1 cellular context compared by ENCODE assay signal in the genomic region with DNA sequence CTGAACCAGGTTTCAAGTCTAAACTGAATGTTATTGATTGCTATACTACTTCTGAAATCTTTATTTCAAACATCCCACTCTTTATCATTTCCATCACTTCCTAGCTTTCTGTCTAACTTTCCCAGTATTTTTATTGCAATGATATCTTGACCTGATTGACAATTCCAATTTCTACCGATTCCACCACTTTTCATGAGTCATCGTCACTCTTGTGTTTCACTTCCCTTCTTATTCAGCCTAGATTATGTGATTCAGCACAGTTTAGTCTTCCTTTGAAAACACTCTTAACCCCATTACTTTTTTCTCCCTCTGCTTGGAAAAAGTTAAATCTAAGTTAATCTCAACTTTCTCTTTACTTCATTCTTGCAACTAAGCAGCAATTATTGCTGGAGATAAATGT.
TF ChIP-seq lines count a peak whose summit lies in the region.

No MANE protein-coding gene starts in this region.

TF ChIP-seq in K562, 482 proteins besides CTCF, POLR2A, EP300 and RAD21 (continued from another document and continues in another):
- TF ChIP-seq, protein P1, sequence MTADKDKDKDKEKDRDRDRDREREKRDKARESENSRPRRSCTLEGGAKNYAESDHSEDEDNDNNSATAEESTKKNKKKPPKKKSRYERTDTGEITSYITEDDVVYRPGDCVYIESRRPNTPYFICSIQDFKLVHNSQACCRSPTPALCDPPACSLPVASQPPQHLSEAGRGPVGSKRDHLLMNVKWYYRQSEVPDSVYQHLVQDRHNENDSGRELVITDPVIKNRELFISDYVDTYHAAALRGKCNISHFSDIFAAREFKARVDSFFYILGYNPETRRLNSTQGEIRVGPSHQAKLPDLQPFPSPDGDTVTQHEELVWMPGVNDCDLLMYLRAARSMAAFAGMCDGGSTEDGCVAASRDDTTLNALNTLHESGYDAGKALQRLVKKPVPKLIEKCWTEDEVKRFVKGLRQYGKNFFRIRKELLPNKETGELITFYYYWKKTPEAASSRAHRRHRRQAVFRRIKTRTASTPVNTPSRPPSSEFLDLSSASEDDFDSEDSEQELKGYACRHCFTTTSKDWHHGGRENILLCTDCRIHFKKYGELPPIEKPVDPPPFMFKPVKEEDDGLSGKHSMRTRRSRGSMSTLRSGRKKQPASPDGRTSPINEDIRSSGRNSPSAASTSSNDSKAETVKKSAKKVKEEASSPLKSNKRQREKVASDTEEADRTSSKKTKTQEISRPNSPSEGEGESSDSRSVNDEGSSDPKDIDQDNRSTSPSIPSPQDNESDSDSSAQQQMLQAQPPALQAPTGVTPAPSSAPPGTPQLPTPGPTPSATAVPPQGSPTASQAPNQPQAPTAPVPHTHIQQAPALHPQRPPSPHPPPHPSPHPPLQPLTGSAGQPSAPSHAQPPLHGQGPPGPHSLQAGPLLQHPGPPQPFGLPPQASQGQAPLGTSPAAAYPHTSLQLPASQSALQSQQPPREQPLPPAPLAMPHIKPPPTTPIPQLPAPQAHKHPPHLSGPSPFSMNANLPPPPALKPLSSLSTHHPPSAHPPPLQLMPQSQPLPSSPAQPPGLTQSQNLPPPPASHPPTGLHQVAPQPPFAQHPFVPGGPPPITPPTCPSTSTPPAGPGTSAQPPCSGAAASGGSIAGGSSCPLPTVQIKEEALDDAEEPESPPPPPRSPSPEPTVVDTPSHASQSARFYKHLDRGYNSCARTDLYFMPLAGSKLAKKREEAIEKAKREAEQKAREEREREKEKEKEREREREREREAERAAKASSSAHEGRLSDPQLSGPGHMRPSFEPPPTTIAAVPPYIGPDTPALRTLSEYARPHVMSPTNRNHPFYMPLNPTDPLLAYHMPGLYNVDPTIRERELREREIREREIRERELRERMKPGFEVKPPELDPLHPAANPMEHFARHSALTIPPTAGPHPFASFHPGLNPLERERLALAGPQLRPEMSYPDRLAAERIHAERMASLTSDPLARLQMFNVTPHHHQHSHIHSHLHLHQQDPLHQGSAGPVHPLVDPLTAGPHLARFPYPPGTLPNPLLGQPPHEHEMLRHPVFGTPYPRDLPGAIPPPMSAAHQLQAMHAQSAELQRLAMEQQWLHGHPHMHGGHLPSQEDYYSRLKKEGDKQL (CRISPR knock-in tag; IDR thresholded peaks at IDR 0.05; ENCODE audit: borderline replicate concordance): no peak
- TF ChIP-seq ZNF41 (CRISPR knock-in tag; conservative IDR thresholded peaks at IDR 0.05): no peak
- TF ChIP-seq, protein P2, sequence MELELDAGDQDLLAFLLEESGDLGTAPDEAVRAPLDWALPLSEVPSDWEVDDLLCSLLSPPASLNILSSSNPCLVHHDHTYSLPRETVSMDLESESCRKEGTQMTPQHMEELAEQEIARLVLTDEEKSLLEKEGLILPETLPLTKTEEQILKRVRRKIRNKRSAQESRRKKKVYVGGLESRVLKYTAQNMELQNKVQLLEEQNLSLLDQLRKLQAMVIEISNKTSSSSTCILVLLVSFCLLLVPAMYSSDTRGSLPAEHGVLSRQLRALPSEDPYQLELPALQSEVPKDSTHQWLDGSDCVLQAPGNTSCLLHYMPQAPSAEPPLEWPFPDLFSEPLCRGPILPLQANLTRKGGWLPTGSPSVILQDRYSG (tag; conservative IDR thresholded peaks at IDR 0.05; ENCODE audit: low read depth): no peak
- TF ChIP-seq, protein P3, sequence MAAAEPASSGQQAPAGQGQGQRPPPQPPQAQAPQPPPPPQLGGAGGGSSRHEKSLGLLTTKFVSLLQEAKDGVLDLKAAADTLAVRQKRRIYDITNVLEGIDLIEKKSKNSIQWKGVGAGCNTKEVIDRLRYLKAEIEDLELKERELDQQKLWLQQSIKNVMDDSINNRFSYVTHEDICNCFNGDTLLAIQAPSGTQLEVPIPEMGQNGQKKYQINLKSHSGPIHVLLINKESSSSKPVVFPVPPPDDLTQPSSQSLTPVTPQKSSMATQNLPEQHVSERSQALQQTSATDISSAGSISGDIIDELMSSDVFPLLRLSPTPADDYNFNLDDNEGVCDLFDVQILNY (CRISPR knock-in tag; IDR thresholded peaks at IDR 0.05): no peak
- no peak for TF ChIP-seq KDM4B (IDR thresholded peaks at IDR 0.05; ENCODE audit: borderline replicate concordance in 2 of 2, low read depth in 1 of 2)
- TF ChIP-seq ZNF224 (CRISPR knock-in tag; IDR thresholded peaks at IDR 0.05): no peak
- TF ChIP-seq NFIC (IDR thresholded peaks at IDR 0.05): no peak
- TF ChIP-seq, protein P4, sequence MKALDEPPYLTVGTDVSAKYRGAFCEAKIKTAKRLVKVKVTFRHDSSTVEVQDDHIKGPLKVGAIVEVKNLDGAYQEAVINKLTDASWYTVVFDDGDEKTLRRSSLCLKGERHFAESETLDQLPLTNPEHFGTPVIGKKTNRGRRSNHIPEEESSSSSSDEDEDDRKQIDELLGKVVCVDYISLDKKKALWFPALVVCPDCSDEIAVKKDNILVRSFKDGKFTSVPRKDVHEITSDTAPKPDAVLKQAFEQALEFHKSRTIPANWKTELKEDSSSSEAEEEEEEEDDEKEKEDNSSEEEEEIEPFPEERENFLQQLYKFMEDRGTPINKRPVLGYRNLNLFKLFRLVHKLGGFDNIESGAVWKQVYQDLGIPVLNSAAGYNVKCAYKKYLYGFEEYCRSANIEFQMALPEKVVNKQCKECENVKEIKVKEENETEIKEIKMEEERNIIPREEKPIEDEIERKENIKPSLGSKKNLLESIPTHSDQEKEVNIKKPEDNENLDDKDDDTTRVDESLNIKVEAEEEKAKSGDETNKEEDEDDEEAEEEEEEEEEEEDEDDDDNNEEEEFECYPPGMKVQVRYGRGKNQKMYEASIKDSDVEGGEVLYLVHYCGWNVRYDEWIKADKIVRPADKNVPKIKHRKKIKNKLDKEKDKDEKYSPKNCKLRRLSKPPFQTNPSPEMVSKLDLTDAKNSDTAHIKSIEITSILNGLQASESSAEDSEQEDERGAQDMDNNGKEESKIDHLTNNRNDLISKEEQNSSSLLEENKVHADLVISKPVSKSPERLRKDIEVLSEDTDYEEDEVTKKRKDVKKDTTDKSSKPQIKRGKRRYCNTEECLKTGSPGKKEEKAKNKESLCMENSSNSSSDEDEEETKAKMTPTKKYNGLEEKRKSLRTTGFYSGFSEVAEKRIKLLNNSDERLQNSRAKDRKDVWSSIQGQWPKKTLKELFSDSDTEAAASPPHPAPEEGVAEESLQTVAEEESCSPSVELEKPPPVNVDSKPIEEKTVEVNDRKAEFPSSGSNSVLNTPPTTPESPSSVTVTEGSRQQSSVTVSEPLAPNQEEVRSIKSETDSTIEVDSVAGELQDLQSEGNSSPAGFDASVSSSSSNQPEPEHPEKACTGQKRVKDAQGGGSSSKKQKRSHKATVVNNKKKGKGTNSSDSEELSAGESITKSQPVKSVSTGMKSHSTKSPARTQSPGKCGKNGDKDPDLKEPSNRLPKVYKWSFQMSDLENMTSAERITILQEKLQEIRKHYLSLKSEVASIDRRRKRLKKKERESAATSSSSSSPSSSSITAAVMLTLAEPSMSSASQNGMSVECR (CRISPR knock-in tag; IDR thresholded peaks at IDR 0.05): no peak
- TF ChIP-seq NR4A1 (CRISPR knock-in tag; IDR thresholded peaks at IDR 0.05): no peak
- TF ChIP-seq NR4A1 (tag; IDR thresholded peaks at IDR 0.05): no peak
- TF ChIP-seq SREBF2 (CRISPR knock-in tag; IDR thresholded peaks at IDR 0.05): no peak
- TF ChIP-seq SRSF9 (IDR thresholded peaks at IDR 0.05; ENCODE audit: borderline replicate concordance, low read depth, low read length): no peak
- no peak for TF ChIP-seq SRF (CRISPR knock-in tag; IDR thresholded peaks at IDR 0.05)
- no peak for TF ChIP-seq SAFB2 (IDR thresholded peaks at IDR 0.05; ENCODE audit: borderline replicate concordance, low read depth, low read length, severe bottlenecking)
- TF ChIP-seq CREM (IDR thresholded peaks at IDR 0.05; ENCODE audit: low read depth): no peak
- TF ChIP-seq, protein P5, sequence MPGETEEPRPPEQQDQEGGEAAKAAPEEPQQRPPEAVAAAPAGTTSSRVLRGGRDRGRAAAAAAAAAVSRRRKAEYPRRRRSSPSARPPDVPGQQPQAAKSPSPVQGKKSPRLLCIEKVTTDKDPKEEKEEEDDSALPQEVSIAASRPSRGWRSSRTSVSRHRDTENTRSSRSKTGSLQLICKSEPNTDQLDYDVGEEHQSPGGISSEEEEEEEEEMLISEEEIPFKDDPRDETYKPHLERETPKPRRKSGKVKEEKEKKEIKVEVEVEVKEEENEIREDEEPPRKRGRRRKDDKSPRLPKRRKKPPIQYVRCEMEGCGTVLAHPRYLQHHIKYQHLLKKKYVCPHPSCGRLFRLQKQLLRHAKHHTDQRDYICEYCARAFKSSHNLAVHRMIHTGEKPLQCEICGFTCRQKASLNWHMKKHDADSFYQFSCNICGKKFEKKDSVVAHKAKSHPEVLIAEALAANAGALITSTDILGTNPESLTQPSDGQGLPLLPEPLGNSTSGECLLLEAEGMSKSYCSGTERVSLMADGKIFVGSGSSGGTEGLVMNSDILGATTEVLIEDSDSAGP (CRISPR knock-in tag; IDR thresholded peaks at IDR 0.05): no peak
- TF ChIP-seq ARHGAP35 (IDR thresholded peaks at IDR 0.05; ENCODE audit: partially characterized antibody): no peak
- TF ChIP-seq ZFP1 (CRISPR knock-in tag; IDR thresholded peaks at IDR 0.05): no peak
- peak; percentile 50 for TF ChIP-seq BRD9 (IDR thresholded peaks at IDR 0.05; ENCODE audit: low read depth, partially characterized antibody)
- 0 out of 2 replicates have a peak, but pooled peaks have one; percentile 16 for TF ChIP-seq ADNP (tag; IDR thresholded peaks at IDR 0.05)
- no peak for TF ChIP-seq NEUROD1 (IDR thresholded peaks at IDR 0.05; ENCODE audit: borderline replicate concordance, low read depth, low read length, partially characterized antibody)
- TF ChIP-seq NFE2L1 (tag; IDR thresholded peaks at IDR 0.05; ENCODE audit: borderline replicate concordance, low read depth): peak; percentile 73
- TF ChIP-seq OTX1 (CRISPR knock-in tag; IDR thresholded peaks at IDR 0.05): no peak
- TF ChIP-seq, protein P6, sequence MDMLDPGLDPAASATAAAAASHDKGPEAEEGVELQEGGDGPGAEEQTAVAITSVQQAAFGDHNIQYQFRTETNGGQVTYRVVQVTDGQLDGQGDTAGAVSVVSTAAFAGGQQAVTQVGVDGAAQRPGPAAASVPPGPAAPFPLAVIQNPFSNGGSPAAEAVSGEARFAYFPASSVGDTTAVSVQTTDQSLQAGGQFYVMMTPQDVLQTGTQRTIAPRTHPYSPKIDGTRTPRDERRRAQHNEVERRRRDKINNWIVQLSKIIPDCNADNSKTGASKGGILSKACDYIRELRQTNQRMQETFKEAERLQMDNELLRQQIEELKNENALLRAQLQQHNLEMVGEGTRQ (CRISPR knock-in tag; IDR thresholded peaks at IDR 0.05): no peak
- TF ChIP-seq, protein P7, sequence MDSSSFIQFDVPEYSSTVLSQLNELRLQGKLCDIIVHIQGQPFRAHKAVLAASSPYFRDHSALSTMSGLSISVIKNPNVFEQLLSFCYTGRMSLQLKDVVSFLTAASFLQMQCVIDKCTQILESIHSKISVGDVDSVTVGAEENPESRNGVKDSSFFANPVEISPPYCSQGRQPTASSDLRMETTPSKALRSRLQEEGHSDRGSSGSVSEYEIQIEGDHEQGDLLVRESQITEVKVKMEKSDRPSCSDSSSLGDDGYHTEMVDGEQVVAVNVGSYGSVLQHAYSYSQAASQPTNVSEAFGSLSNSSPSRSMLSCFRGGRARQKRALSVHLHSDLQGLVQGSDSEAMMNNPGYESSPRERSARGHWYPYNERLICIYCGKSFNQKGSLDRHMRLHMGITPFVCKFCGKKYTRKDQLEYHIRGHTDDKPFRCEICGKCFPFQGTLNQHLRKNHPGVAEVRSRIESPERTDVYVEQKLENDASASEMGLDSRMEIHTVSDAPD (CRISPR knock-in tag; IDR thresholded peaks at IDR 0.05): no peak
- no peak for TF ChIP-seq PTBP1 (IDR thresholded peaks at IDR 0.05; ENCODE audit: low read depth, low read length)
- no peak for TF ChIP-seq RBM22 (IDR thresholded peaks at IDR 0.05; ENCODE audit: low read depth, low read length, poor library complexity, severe bottlenecking)
- TF ChIP-seq JUND (IDR thresholded peaks at IDR 0.05; ENCODE audit: borderline replicate concordance, low read depth, low read length): peak; percentile 67
- peak; percentile 81 for TF ChIP-seq JUND (tag; IDR thresholded peaks at IDR 0.05; ENCODE audit: borderline replicate concordance, low read depth, low read length)
- no peak for TF ChIP-seq NCOA6 (IDR thresholded peaks at IDR 0.05)
- no peak for TF ChIP-seq IFI16 (CRISPR knock-in tag; IDR thresholded peaks at IDR 0.05)
- TF ChIP-seq ZNF408 (CRISPR knock-in tag; IDR thresholded peaks at IDR 0.05; ENCODE audit: low read depth): no peak
- TF ChIP-seq MTA2 (IDR thresholded peaks at IDR 0.05; ENCODE audit: low read depth): peak; percentile 17; the same call in 1 of the 2 replicates
- no peak for TF ChIP-seq E2F3 (CRISPR knock-in tag; IDR thresholded peaks at IDR 0.05)
- TF ChIP-seq, protein P8, sequence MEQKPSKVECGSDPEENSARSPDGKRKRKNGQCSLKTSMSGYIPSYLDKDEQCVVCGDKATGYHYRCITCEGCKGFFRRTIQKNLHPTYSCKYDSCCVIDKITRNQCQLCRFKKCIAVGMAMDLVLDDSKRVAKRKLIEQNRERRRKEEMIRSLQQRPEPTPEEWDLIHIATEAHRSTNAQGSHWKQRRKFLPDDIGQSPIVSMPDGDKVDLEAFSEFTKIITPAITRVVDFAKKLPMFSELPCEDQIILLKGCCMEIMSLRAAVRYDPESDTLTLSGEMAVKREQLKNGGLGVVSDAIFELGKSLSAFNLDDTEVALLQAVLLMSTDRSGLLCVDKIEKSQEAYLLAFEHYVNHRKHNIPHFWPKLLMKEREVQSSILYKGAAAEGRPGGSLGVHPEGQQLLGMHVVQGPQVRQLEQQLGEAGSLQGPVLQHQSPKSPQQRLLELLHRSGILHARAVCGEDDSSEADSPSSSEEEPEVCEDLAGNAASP (IDR thresholded peaks at IDR 0.05): no peak
- TF ChIP-seq, protein P9, sequence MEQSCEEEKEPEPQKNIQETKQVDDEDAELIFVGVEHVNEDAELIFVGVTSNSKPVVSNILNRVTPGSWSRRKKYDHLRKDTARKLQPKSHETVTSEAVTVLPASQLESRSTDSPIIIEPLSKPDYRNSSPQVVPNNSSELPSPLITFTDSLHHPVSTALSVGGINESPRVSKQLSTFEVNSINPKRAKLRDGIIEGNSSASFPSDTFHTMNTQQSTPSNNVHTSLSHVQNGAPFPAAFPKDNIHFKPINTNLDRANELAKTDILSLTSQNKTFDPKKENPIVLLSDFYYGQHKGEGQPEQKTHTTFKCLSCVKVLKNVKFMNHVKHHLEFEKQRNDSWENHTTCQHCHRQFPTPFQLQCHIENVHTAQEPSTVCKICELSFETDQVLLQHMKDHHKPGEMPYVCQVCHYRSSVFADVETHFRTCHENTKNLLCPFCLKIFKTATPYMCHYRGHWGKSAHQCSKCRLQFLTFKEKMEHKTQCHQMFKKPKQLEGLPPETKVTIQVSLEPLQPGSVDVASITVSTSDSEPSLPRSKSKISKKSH (CRISPR knock-in tag; IDR thresholded peaks at IDR 0.05): no peak
- no peak for TF ChIP-seq ZNF780A (CRISPR knock-in tag; IDR thresholded peaks at IDR 0.05)
- no peak for TF ChIP-seq ZNF197 (CRISPR knock-in tag; IDR thresholded peaks at IDR 0.05; ENCODE audit: low read depth)
- TF ChIP-seq ELF4 (CRISPR knock-in tag; IDR thresholded peaks at IDR 0.05): no peak
- TF ChIP-seq ZNF175 (CRISPR knock-in tag; IDR thresholded peaks at IDR 0.05; ENCODE audit: low read depth): 0 out of 2 replicates have a peak, but pooled peaks have one; percentile 49
- peak; percentile 24; the same call in 1 of the 2 replicates for TF ChIP-seq EP400 (IDR thresholded peaks at IDR 0.05)
- no peak for TF ChIP-seq TGIF2 (CRISPR knock-in tag; IDR thresholded peaks at IDR 0.05)
- TF ChIP-seq TRIM24 (IDR thresholded peaks at IDR 0.05): peak; percentile 37 to 58; a peak in 1 of 4 replicates
- no peak for TF ChIP-seq ZNF584 (CRISPR knock-in tag; IDR thresholded peaks at IDR 0.05; ENCODE audit: low read depth)
- no peak for TF ChIP-seq ZNF347 (CRISPR knock-in tag; IDR thresholded peaks at IDR 0.05; ENCODE audit: low read depth)
- TF ChIP-seq SPI1 (IDR thresholded peaks at IDR 0.05; ENCODE audit: borderline replicate concordance, low read depth, low read length): peak; percentile 69; the same call in 1 of the 2 replicates
- no peak for TF ChIP-seq NR2F6 (CRISPR knock-in tag; IDR thresholded peaks at IDR 0.05)
- TF ChIP-seq HSF4 (CRISPR knock-in tag; IDR thresholded peaks at IDR 0.05; ENCODE audit: borderline replicate concordance): no peak
- TF ChIP-seq HIVEP1 (CRISPR knock-in tag; IDR thresholded peaks at IDR 0.05): no peak
